In the genomic region with DNA sequence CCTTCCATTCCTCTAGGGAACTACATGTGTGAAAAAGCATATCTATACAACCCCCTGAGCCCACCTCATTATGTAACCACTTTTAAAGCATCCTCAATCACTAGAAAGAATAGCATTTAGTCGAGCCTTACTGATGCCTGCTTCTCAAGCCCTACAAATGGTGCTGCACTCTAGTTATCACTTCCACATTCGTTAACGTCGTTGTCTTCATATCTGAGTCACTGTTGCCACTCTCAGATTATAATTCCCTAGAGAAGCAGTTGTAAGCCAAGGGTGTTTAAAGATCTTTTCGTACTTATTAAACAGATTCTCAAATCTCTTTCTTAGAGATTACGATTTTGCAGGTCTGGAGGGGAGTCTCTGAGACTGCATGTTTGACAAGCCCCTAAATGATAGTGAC, we compare ENCODE assay signal across 15 cellular contexts. TPM values are rescaled to one million over a fixed set of nuclear protein-coding genes. Genes with fewer than 3 reads are reported as not detected.
A peak's percentile ranks its signal among the peaks of the same experiment; 100 is the strongest.
DNase-seq lines count a peak whose midpoint lies in the region; ATAC-seq and TF ChIP-seq lines count a peak whose summit lies in the region.
"Had no signal": no experiment of that assay in that cellular context is flagged by ENCODE, and none has a peak within 500 bp of the region (broad histone marks: within the 10 kb centered on the region; RNA-seq: fewer than 3 reads in every experiment).

No MANE protein-coding gene starts in this region.

- H3K36me3 ChIP-seq in gastroesophageal sphincter, result peaks cover 0 to 44% of the 10 kb centered on the region in 2 donors

- TF ChIP-seq CTCF in GM13977 (IDR thresholded peaks at IDR 0.05; ENCODE audit: extremely low read depth, insufficient read depth, missing control alignments), result no peak
- no peak for TF ChIP-seq CTCF in gastroesophageal sphincter (IDR thresholded peaks at IDR 0.05)

- DNase-seq in GM13977 (ENCODE audit: low spot score), result peak; percentile 29
- DNase-seq in NCI-H1092 treated with DMSO at 0.1 percent for 48 hours (lab: John Stamatoyannopoulos, UW), result no peak
- DNase-seq in globus pallidus (ENCODE audit: low spot score), result no peak
- DNase-seq in ureter (ENCODE audit: low spot score), result no peak
- DNase-seq: DMS79 treated with DMSO at 0.1 percent for 48 hours; naive B cell; NCI-H2107; retina; SHP77 treated with DMSO at 0.1 percent for 48 hours; stimulated activated CD4-positive, alpha-beta T cell treated with anti-CD3 and anti-CD28 coated beads, Interleukin-4, amount 100 ng/mL, for 4 hours; stimulated activated naive CD4-positive, alpha-beta T cell treated with Interleukin-2 at 50 U/mL for 16 hours had no signal

- in situ Hi-C loops in GM13977 (cut with MboI; ENCODE audit: low pct_unique_long_range_greater_than_20kb, low sequenced_read_pairs, unreplicated experiment), result loop anchor here (25.0 kb wide), 1 partner anchor 486 kb away; no protein-coding TSS in a partner anchor

- ATAC-seq in GM21360 (IDR thresholded peaks at IDR 0.05; ENCODE audit: unreplicated experiment) (peak; percentile 69), HG03060 (IDR thresholded peaks at IDR 0.05; ENCODE audit: low read depth, unreplicated experiment) (peak; percentile 74), gastroesophageal sphincter (no peak), HG03095 (IDR thresholded peaks at IDR 0.05; ENCODE audit: unreplicated experiment) (no peak)

- no peak for TF ChIP-seq EP300 in gastroesophageal sphincter (IDR thresholded peaks at IDR 0.05)

- peaks cover 5 to 71% (median 14%) of the 10 kb centered on the region in 3 donors for H3K4me1 ChIP-seq in gastroesophageal sphincter

- WGBS in gastroesophageal sphincter (ENCODE audit: low coverage in 1 of 2), 2 donors, result 33 to 44% methylated on average over 2 to 6 of the region's 6 CpGs

- no peaks in the 10 kb centered on the region for H3K9me3 ChIP-seq in gastroesophageal sphincter

- H3K4me3 ChIP-seq in gastroesophageal sphincter, result no peak overlapping the region

- H3K27me3 ChIP-seq in gastroesophageal sphincter, result no peaks in the 10 kb centered on the region

- peak overlapping the region in 3 of 4 donors; percentile 26 to 96 (median 28) for H3K27ac ChIP-seq in gastroesophageal sphincter

- no peak for TF ChIP-seq POLR2A in gastroesophageal sphincter (IDR thresholded peaks at IDR 0.05)

RNA-seq across cellular contexts. Expression of a gene that starts 16.5 kb away (rescaled TPM):
- 100 to 1,000 TPM in 2 of 4 donors, 10 to 100 TPM in 2; 94.8 to 137 (median 103) TPM for total RNA-seq in gastroesophageal sphincter
- 172 TPM for total RNA-seq in ureter

Comparison
In these comparisons a context has a peak if more than half of its experiments do, and no peak if none do; other contexts are left out.
1. ATAC-seq: peak in GM21360 (single experiment) and HG03060 (single experiment); none in gastroesophageal sphincter (single experiment) and HG03095 (single experiment).